In the genomic region with DNA sequence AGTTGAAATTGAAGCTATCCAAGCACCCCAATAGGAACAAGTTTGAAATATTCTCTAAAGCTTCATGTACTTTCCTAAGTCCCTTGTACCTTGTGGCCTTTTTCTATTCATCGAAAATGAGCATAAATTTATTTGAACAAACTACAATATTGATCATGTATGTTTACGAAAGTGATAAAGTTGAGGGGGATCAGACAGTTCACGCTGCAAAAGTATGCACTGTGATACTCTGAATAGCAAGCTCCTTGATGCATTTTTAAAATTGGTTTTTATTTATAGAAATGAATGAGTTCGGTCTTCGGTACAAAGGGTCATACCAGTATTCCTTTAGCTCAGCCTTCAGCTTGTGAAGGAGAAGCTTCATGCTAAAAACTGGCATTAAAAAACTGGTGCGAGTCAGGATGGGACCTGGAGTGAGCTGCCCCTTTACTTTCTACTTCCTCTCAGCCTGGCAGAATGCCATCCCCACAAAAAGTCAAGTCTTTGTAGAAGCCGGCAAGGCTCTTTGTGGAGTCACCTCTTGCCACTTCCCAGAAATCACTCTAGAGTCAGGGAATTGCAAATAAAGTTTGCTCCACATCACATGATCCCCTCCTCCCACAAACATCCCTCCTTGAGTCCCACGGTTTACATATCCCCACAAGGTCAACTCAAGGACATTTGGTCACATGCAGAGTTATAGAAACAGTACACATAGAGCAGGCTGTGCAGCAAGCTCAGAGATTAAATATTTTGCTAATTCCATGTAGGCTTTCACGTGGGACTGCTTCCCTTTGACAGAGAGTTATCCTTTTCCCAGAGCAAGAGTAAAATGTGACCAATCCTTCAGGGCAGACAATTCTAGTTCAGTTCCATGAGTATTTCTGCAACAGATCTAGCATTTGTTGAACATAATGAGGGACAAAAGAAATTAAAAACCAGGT, we compare ENCODE assay signal across 14 cellular contexts. TPM values are rescaled to one million over a fixed set of nuclear protein-coding genes. Genes with fewer than 3 reads are reported as not detected.
A peak's percentile ranks its signal among the peaks of the same experiment; 100 is the strongest.
DNase-seq lines count a peak whose midpoint lies in the region; ATAC-seq and TF ChIP-seq lines count a peak whose summit lies in the region.
"Had no signal": no experiment of that assay in that cellular context is flagged by ENCODE, and none has a peak within 500 bp of the region (broad histone marks: within the 10 kb centered on the region; RNA-seq: fewer than 3 reads in every experiment).

No MANE protein-coding gene starts in this region.

- POLR2A ChIA-PET in RWPE1 (lab: Yijun Ruan, JAX; ENCODE audit: low non-redundant PET): no interaction called here

- CTCF ChIA-PET in RWPE1 (lab: Yijun Ruan, JAX): interaction anchor here (0.5 to 0.8 kb wide), 3 partner anchors 73 to 243 kb away, joined by 3 read pairs; no protein-coding TSS in a partner anchor

- H3K27ac ChIP-seq in caudate nucleus (ENCODE audit: low read depth, low read length) (peak overlapping the region; percentile 18), RWPE1 (no peak overlapping the region)

- ATAC-seq in Right ventricle myocardium superior (ENCODE audit: poor library complexity) (peak; percentile 41), HG02610 (IDR thresholded peaks at IDR 0.05; ENCODE audit: unreplicated experiment) (no peak)

- DNase-seq in Right ventricle myocardium superior: no peak
- DNase-seq in cardiac septum (ENCODE audit: low spot score): no peak
- DNase-seq in caudate nucleus (lab: John Stamatoyannopoulos, UW): peak in 2 of 61 donors; percentile 3 to 20
- DNase-seq in medulla oblongata (ENCODE audit: extremely low spot score): peak; percentile 59
- peak; percentile 62 for DNase-seq in ureter (ENCODE audit: low spot score)
- DNase-seq in activated T-cell treated with anti-CD3 and anti-CD28 coated beads, Interleukin-2, amount 50 U/mL, for 48 hours: no peak
- DNase-seq in RWPE1 (ENCODE audit: low spot score): no peak
- DNase-seq: activated CD4-positive, CD25-positive, alpha-beta regulatory T cell; esophagus squamous epithelium; MG63 had no signal

- intact Hi-C loops in Right ventricle myocardium superior (cut with DNase I): no loop called here
- intact Hi-C loops in cardiac septum (cut with DNase I): no loop called here

- TF ChIP-seq CTCF in RWPE1 (conservative IDR thresholded peaks at IDR 0.05; ENCODE audit: low read depth): no peak

RNA-seq across cellular contexts. Expression of a gene that starts 34.6 kb away (rescaled TPM):
- total RNA-seq in Right ventricle myocardium superior (not detected), cardiac septum (not detected), ureter (70.0 TPM)
- total RNA-seq: NCI-H460, osteocyte, subcutaneous adipose tissue had no signal

Comparison
In these comparisons a context has a peak if more than half of its experiments do, and no peak if none do; other contexts are left out.
1. DNase-seq: peak in medulla oblongata (single experiment) and ureter (single experiment); none in Right ventricle myocardium superior (single experiment), cardiac septum (single experiment), activated T-cell treated with anti-CD3 and anti-CD28 coated beads, Interleukin-2, amount 50 U/mL, for 48 hours (0 of 2) and RWPE1 (single experiment).
2. RNA of a gene that starts 34.6 kb away (total RNA-seq): 70.0 TPM in ureter (single experiment); not detected in cardiac septum (single experiment) and not detected in Right ventricle myocardium superior (single experiment); every median in the first group is over 10 times any median in the second.